Comparison of ENCODE assay signal across 1 cellular context in genomic region chr17:81659038-81659437, GRCh38.
A peak's percentile ranks its signal among the peaks of the same experiment; 100 is the strongest.
TF ChIP-seq lines count a peak whose summit lies in the region.

No MANE protein-coding gene starts in this region.

TF ChIP-seq in HepG2, 621 proteins besides CTCF, POLR2A, EP300 and RAD21 (continued from another document and continues in another):
- TF ChIP-seq ZNF10 (CRISPR knock-in tag; IDR thresholded peaks at IDR 0.05; ENCODE audit: borderline replicate concordance, low read depth) = no peak
- TF ChIP-seq ZNF737 (CRISPR knock-in tag; IDR thresholded peaks at IDR 0.05; ENCODE audit: borderline replicate concordance) = no peak
- TF ChIP-seq CC2D1A (CRISPR knock-in tag; IDR thresholded peaks at IDR 0.05) = no peak
- TF ChIP-seq ZNF431 (CRISPR knock-in tag; IDR thresholded peaks at IDR 0.05; ENCODE audit: borderline replicate concordance, low read depth) = no peak
- TF ChIP-seq KDM6A (CRISPR knock-in tag; IDR thresholded peaks at IDR 0.05; ENCODE audit: low read depth) = 0 out of 2 replicates have a peak, but pooled peaks have one; percentile 22
- no peak for TF ChIP-seq ZNF180 (CRISPR knock-in tag; IDR thresholded peaks at IDR 0.05; ENCODE audit: borderline replicate concordance, low read depth)
- no peak for TF ChIP-seq SETDB1 (CRISPR knock-in tag; IDR thresholded peaks at IDR 0.05; ENCODE audit: borderline replicate concordance)
- peak; percentile 11; the same call in 1 of the 2 replicates for TF ChIP-seq ZNF331 (CRISPR knock-in tag; IDR thresholded peaks at IDR 0.05)
- TF ChIP-seq ZNF510 (CRISPR knock-in tag; IDR thresholded peaks at IDR 0.05; ENCODE audit: low read depth) = no peak
- no peak for TF ChIP-seq TEAD2 (CRISPR knock-in tag; IDR thresholded peaks at IDR 0.05)
- no peak for TF ChIP-seq CREB1 (IDR thresholded peaks at IDR 0.05)
- no peak for TF ChIP-seq CREB1 (CRISPR knock-in tag; IDR thresholded peaks at IDR 0.05)
- TF ChIP-seq ZNF256 (CRISPR knock-in tag; conservative IDR thresholded peaks at IDR 0.05) = no peak
- TF ChIP-seq PAXIP1 (CRISPR knock-in tag; conservative IDR thresholded peaks at IDR 0.05) = peak; percentile 76
- TF ChIP-seq ARID3A (IDR thresholded peaks at IDR 0.05; ENCODE audit: low read depth, low read length) = peak; percentile 84
- no peak for TF ChIP-seq ZNF280B (CRISPR knock-in tag; IDR thresholded peaks at IDR 0.05; ENCODE audit: borderline replicate concordance)
- TF ChIP-seq RARG (CRISPR knock-in tag; IDR thresholded peaks at IDR 0.05; ENCODE audit: low read depth) = no peak
- TF ChIP-seq LBX2 (CRISPR knock-in tag; IDR thresholded peaks at IDR 0.05; ENCODE audit: borderline replicate concordance) = no peak
- TF ChIP-seq GPN1 (CRISPR knock-in tag; IDR thresholded peaks at IDR 0.05; ENCODE audit: borderline replicate concordance) = no peak
- no peak for TF ChIP-seq ZNF691 (CRISPR knock-in tag; IDR thresholded peaks at IDR 0.05; ENCODE audit: borderline replicate concordance, low read depth)
- TF ChIP-seq ATF6 (CRISPR knock-in tag; conservative IDR thresholded peaks at IDR 0.05) = no peak
- no peak for TF ChIP-seq TCF12 (IDR thresholded peaks at IDR 0.05)
- no peak for TF ChIP-seq TCF12 (CRISPR knock-in tag; IDR thresholded peaks at IDR 0.05)
- TF ChIP-seq ZNF263 (CRISPR knock-in tag; IDR thresholded peaks at IDR 0.05) = peak; percentile 44; the same call in 1 of the 2 replicates
- TF ChIP-seq ARID5B (CRISPR knock-in tag; IDR thresholded peaks at IDR 0.05) = peak; percentile 55; the same call in 1 of the 2 replicates
- no peak for TF ChIP-seq REST (IDR thresholded peaks at IDR 0.05; ENCODE audit: borderline replicate concordance in 1 of 2, low read depth in 1 of 2, low read length in 2 of 2)
- TF ChIP-seq MEIS1 (CRISPR knock-in tag; IDR thresholded peaks at IDR 0.05; ENCODE audit: borderline replicate concordance) = 0 out of 2 replicates have a peak, but pooled peaks have one; percentile 33
- peak; percentile 22; the same call in 1 of the 2 replicates for TF ChIP-seq ZNF792 (CRISPR knock-in tag; IDR thresholded peaks at IDR 0.05)
- no peak for TF ChIP-seq HES4 (CRISPR knock-in tag; IDR thresholded peaks at IDR 0.05; ENCODE audit: borderline replicate concordance)
- no peak for TF ChIP-seq ZNF296 (CRISPR knock-in tag; conservative IDR thresholded peaks at IDR 0.05)
- TF ChIP-seq SAFB2 (CRISPR knock-in tag; IDR thresholded peaks at IDR 0.05; ENCODE audit: borderline replicate concordance, low read depth) = no peak
- TF ChIP-seq HNF1B (CRISPR knock-in tag; IDR thresholded peaks at IDR 0.05) = no peak
- peak; percentile 96 for TF ChIP-seq TEAD3 (CRISPR knock-in tag; optimal IDR thresholded peaks at IDR 0.05; ENCODE audit: borderline replicate concordance)
- TF ChIP-seq DNMT1 (CRISPR knock-in tag; IDR thresholded peaks at IDR 0.05) = no peak
- no peak for TF ChIP-seq ETV5 (CRISPR knock-in tag; IDR thresholded peaks at IDR 0.05; ENCODE audit: borderline replicate concordance)
- TF ChIP-seq ZNF589 (CRISPR knock-in tag; conservative IDR thresholded peaks at IDR 0.05) = no peak
- TF ChIP-seq ZC3H4 (CRISPR knock-in tag; IDR thresholded peaks at IDR 0.05; ENCODE audit: borderline replicate concordance) = no peak
